In genomic region chr6:89828475-89828987, GRCh38 we compare ENCODE assay signal across 8 cellular contexts. TPM values are rescaled to one million over a fixed set of nuclear protein-coding genes. Genes with fewer than 3 reads are reported as not detected.
DNase-seq lines count a peak whose midpoint lies in the region; ATAC-seq and TF ChIP-seq lines count a peak whose summit lies in the region.
"Not testable (repeated sequence)": the region's sequence is repeated elsewhere in the genome, so short reads cannot be mapped to it uniquely, and the experiment has no call there.

No MANE protein-coding gene starts in this region.

- TF ChIP-seq CTCF in AG10803 (conservative IDR thresholded peaks at IDR 0.05; ENCODE audit: low read length); HCT116 (IDR thresholded peaks at IDR 0.05 in 2 of 3, conservative IDR thresholded peaks at IDR 0.05 in 1 of 3; ENCODE audit: borderline replicate concordance in 1 of 3, insufficient read depth in 1 of 3, low read depth in 2 of 3, low read length in 2 of 3); spleen (IDR thresholded peaks at IDR 0.05 in 8 of 11, conservative IDR thresholded peaks at IDR 0.05 in 3 of 11): not testable (repeated sequence)

- POLR2A ChIA-PET in HCT116 (lab: Charles Lee): interaction anchor here (1.1 to 1.5 kb wide), 2 partner anchors 9 to 12 kb away, joined by 4 to 13 read pairs; partner anchors contain the start of gene MDN1
- POLR2A ChIA-PET in naive thymus-derived CD8-positive, alpha-beta T cell (lab: Charles Lee): interaction anchor here (0.7 to 2.9 kb wide), 6 partner anchors 9 to 749 kb away, joined by 3 to 79 read pairs (median 6); partner anchors contain the start of gene MDN1

- H3K27ac Mint-ChIP-seq in activated naive CD8-positive, alpha-beta T cell: peak overlapping the region; percentile 97
- peak overlapping the region; percentile 93 to 94 for H3K27ac Mint-ChIP-seq in effector memory CD8-positive, alpha-beta T cell
- H3K27ac Mint-ChIP-seq in naive thymus-derived CD8-positive, alpha-beta T cell: peak overlapping the region; percentile 58 to 97 (median 96)

- TF ChIP-seq POLR2A in HCT116 (IDR thresholded peaks at IDR 0.05; ENCODE audit: borderline replicate concordance, extremely low read depth, insufficient read depth, insufficient read length); spleen (IDR thresholded peaks at IDR 0.05): not testable (repeated sequence)

- H3K27me3 Mint-ChIP-seq in activated naive CD8-positive, alpha-beta T cell; effector memory CD8-positive, alpha-beta T cell; naive thymus-derived CD8-positive, alpha-beta T cell: not testable (repeated sequence)

- BruUV-seq in HCT116 (replicated peaks; lab: Mats Ljungman, UMichigan): not testable (repeated sequence)

- H3K27ac ChIP-seq in HCT116 (ENCODE audit: low read depth, low read length): peak overlapping the region; percentile 66
- peak overlapping the region; percentile 40 for H3K27ac ChIP-seq in SJSA1
- not testable (repeated sequence) for H3K27ac ChIP-seq in iPS-18a (ENCODE audit: low read length)
- H3K27ac ChIP-seq in spleen: peak overlapping the region; percentile 76 to 94 (median 92)

- not testable (repeated sequence) for H3K36me3 Mint-ChIP-seq in activated naive CD8-positive, alpha-beta T cell
- H3K36me3 Mint-ChIP-seq in effector memory CD8-positive, alpha-beta T cell (ENCODE audit: insufficient read depth): peaks cover 25% of the 10 kb centered on the region
- peaks cover 0 to 23% (median 9%) of the 10 kb centered on the region in 3 donors for H3K36me3 Mint-ChIP-seq in naive thymus-derived CD8-positive, alpha-beta T cell

- peaks cover 28% of the 10 kb centered on the region for H3K79me2 ChIP-seq in HCT116 (ENCODE audit: insufficient read depth, low read length)

- peak overlapping the region; percentile 78 for H3K4me2 ChIP-seq in HCT116 (ENCODE audit: low read length)

- peak overlapping the region; percentile 97 for H3K4me3 Mint-ChIP-seq in activated naive CD8-positive, alpha-beta T cell
- peak overlapping the region; percentile 98 to 99 for H3K4me3 Mint-ChIP-seq in effector memory CD8-positive, alpha-beta T cell
- H3K4me3 Mint-ChIP-seq in naive thymus-derived CD8-positive, alpha-beta T cell: peak overlapping the region; percentile 95 to 99 (median 98)

- not testable (repeated sequence) for TF ChIP-seq RAD21 in HCT116 (IDR thresholded peaks at IDR 0.05; ENCODE audit: low read depth)

- H3K4me3 ChIP-seq in AG10803 (ENCODE audit: low read length) (peak overlapping the region; percentile 96), HCT116 (replicated peaks in 1 of 2; ENCODE audit: low read depth in 1 of 2, low read length in 2 of 2) (peak overlapping the region; percentile 78 to 84), SJSA1 (peak overlapping the region; percentile 84), iPS-18a (ENCODE audit: low read length) (peak overlapping the region; percentile 99), spleen (peak overlapping the region; percentile 78 to 96 (median 94))

- H3K9me2 ChIP-seq in HCT116 (ENCODE audit: insufficient read depth): not testable (repeated sequence)

- H2AFZ ChIP-seq in HCT116 (ENCODE audit: low read depth, low read length, poor library complexity, severe bottlenecking): not testable (repeated sequence)

- not testable (repeated sequence) for H4K20me1 ChIP-seq in HCT116 (ENCODE audit: insufficient read depth)

- H3K9ac ChIP-seq in HCT116 (ENCODE audit: low read length): peak overlapping the region; percentile 67
- H3K9ac ChIP-seq in iPS-18a (ENCODE audit: low read length): not testable (repeated sequence)

- 46 to 58% (median 50%) methylated on average over 12 to 13 of the region's 13 CpGs for WGBS in spleen, 5 donors

- not testable (repeated sequence) for H3K9me3 ChIP-seq in HCT116 (ENCODE audit: control insufficient read depth in 1 of 2, insufficient read depth in 1 of 2, low read depth in 1 of 2, low read length in 2 of 2); SJSA1 (replicated peaks); iPS-18a (ENCODE audit: control insufficient read depth, low read depth, low read length); spleen

- not testable (repeated sequence) for DNase-seq in AG10803 (ENCODE audit: low read depth); HCT116 (ENCODE audit: low read depth, low spot score); SJSA1 (ENCODE audit: low read depth in 1 of 2, low spot score in 2 of 2); effector memory CD8-positive, alpha-beta T cell; naive thymus-derived CD8-positive, alpha-beta T cell; spleen

- not testable (repeated sequence) for ATAC-seq in HCT116; effector memory CD8-positive, alpha-beta T cell (replicated peaks); naive thymus-derived CD8-positive, alpha-beta T cell

- RAD21 ChIA-PET in HCT116 (lab: Charles Lee; ENCODE audit: low non-redundant PET in 1 of 2, low total read pairs in 2 of 2, uncharacterized antibody in 2 of 2, unreplicated experiment in 2 of 2): not testable (repeated sequence)

- not testable (repeated sequence) for H3K27me3 ChIP-seq in HCT116 (ENCODE audit: insufficient read depth, low read length); SJSA1 (replicated peaks); iPS-18a (ENCODE audit: control insufficient read depth, insufficient read depth, low read length); spleen (replicated peaks in 1 of 7)

- intact Hi-C loops in HCT116 (cut with micrococcal nuclease); spleen (cut with DNase I; ENCODE audit: low total_unique reads): not testable (repeated sequence)

- H3K4me1 Mint-ChIP-seq in activated naive CD8-positive, alpha-beta T cell (ENCODE audit: low read depth): peaks cover 29% of the 10 kb centered on the region
- H3K4me1 Mint-ChIP-seq in effector memory CD8-positive, alpha-beta T cell (ENCODE audit: low read depth in 2 of 2): peaks cover 16 to 17% of the 10 kb centered on the region in 2 donors
- H3K4me1 Mint-ChIP-seq in naive thymus-derived CD8-positive, alpha-beta T cell: peaks cover 10 to 36% (median 31%) of the 10 kb centered on the region in 4 donors

- H3K4me1 ChIP-seq in HCT116 (ENCODE audit: control insufficient read depth in 1 of 2, insufficient read depth in 2 of 2, low read length in 2 of 2): peaks cover 6 to 15% of the 10 kb centered on the region in 2 experiments; a peak in 3 of 4 replicates
- H3K4me1 ChIP-seq in SJSA1 (replicated peaks); iPS-18a (ENCODE audit: control insufficient read depth, low read depth, low read length): not testable (repeated sequence)
- peaks cover 7 to 33% (median 19%) of the 10 kb centered on the region in 6 donors for H3K4me1 ChIP-seq in spleen

- H3K9me3 Mint-ChIP-seq in activated naive CD8-positive, alpha-beta T cell (ENCODE audit: low read depth); effector memory CD8-positive, alpha-beta T cell; naive thymus-derived CD8-positive, alpha-beta T cell: not testable (repeated sequence)

- CTCF ChIA-PET in HCT116 (lab: Charles Lee): interaction anchor here (0.9 to 1.0 kb wide), 2 partner anchors 8 to 112 kb away, joined by 4 to 5 read pairs; partner anchors contain the start of gene MDN1

- H3K36me3 ChIP-seq in HCT116 (ENCODE audit: control insufficient read depth in 1 of 2, insufficient read depth in 2 of 2, low read length in 2 of 2): not testable (repeated sequence)
- H3K36me3 ChIP-seq in SJSA1: peaks cover 32% of the 10 kb centered on the region
- H3K36me3 ChIP-seq in iPS-18a (ENCODE audit: control insufficient read depth, low read depth, low read length): peaks cover 16% of the 10 kb centered on the region
- peaks cover 0 to 25% (median 12%) of the 10 kb centered on the region in 6 donors for H3K36me3 ChIP-seq in spleen

RNA-seq across cellular contexts. Expression of gene CASP8AP2, which starts 1.1 kb away (rescaled TPM):
- total RNA-seq in HCT116 (2021; ENCODE audit: unreplicated experiment): 18.6 TPM
- 2.7 and 4.6 TPM in 2 replicates for polyA plus RNA-seq in HCT116 (2012)
- total RNA-seq in SJSA1 (2014; rRNA removed; shearing (Covaris generic)): 15.1 and 21.1 TPM in 2 replicates
- total RNA-seq in naive thymus-derived CD8-positive, alpha-beta T cell: 10 to 100 TPM; 51.2 to 54.4 TPM
- 10 to 100 TPM; 37.7 to 47.0 (median 42.5) TPM for polyA plus RNA-seq in naive thymus-derived CD8-positive, alpha-beta T cell
- total RNA-seq in spleen: 10 to 100 TPM; 16.6 to 27.8 (median 19.9) TPM
- 1 to 10 TPM; 6.1 to 6.7 (median 6.5) TPM for polyA plus RNA-seq in spleen

RNA-seq across cellular contexts. Expression of gene MDN1, which starts 8.9 kb away (rescaled TPM):
- 53.6 TPM for total RNA-seq in HCT116 (2021; ENCODE audit: unreplicated experiment)
- polyA plus RNA-seq in HCT116 (2012): 16.8 and 19.6 TPM in 2 replicates
- total RNA-seq in SJSA1 (2014; rRNA removed; shearing (Covaris generic)): 14.8 and 16.6 TPM in 2 replicates
- 10 to 100 TPM; 60.7 to 62.5 TPM for total RNA-seq in naive thymus-derived CD8-positive, alpha-beta T cell
- 10 to 100 TPM in 1 of 3 donors, 1 to 10 TPM in 2; 3.4 to 10.2 (median 5.0) TPM for polyA plus RNA-seq in naive thymus-derived CD8-positive, alpha-beta T cell
- 10 to 100 TPM; 23.0 to 56.3 (median 38.5) TPM for total RNA-seq in spleen
- 10 to 100 TPM; 25.5 to 40.9 (median 26.5) TPM for polyA plus RNA-seq in spleen
